Comparison of ENCODE assay signal across 25 cellular contexts in the genomic region with DNA sequence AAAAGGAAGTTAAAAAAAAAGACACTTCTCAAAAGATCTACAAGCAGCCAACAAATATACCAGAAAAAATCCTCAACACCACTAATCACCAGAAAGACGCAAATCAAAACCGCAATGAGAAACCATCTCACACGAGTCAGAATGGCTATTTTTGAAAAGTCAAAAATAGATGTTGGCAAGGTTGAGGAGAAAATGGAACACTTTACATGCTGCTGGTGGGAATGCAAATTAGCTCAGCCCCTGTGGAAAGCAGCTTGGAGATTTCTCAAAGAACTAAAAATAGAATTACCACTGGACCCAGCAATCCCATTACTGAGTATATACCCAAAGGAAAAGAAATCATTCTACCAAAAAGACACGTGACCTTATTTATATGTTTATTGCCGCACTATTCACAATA.
"Had no signal": no experiment of that assay in that cellular context is flagged by ENCODE, and none has a peak within 500 bp of the region (broad histone marks: within the 10 kb centered on the region; RNA-seq: fewer than 3 reads in every experiment).

No MANE protein-coding gene starts in this region.

- H3K27ac ChIP-seq: adrenal gland, breast epithelium, Peyer's patch had no signal

- H3K27me3 ChIP-seq: adrenal gland, breast epithelium, Peyer's patch had no signal

- H3K4me3 Mint-ChIP-seq: activated CD8-positive, alpha-beta T cell treated with anti-CD3 and anti-CD28 coated beads, Interleukin-2, amount 10 ng/mL, durations not matched to agents 7 days and 5 days; activated naive CD8-positive, alpha-beta T cell treated with anti-CD3 and anti-CD28 coated beads, Interleukin-2, amount 10 ng/mL, durations not matched to agents 7 days and 5 days; T-helper 17 cell; WTC11 had no signal

- H3K36me3 Mint-ChIP-seq: activated naive CD8-positive, alpha-beta T cell treated with anti-CD3 and anti-CD28 coated beads, Interleukin-2, amount 10 ng/mL, durations not matched to agents 7 days and 5 days had no signal

- H3K4me1 ChIP-seq: adrenal gland, breast epithelium, Peyer's patch had no signal

- ATAC-seq: activated CD8-positive, alpha-beta T cell treated with anti-CD3 and anti-CD28 coated beads, Interleukin-2, amount 10 ng/mL, durations not matched to agents 7 days and 5 days; T-helper 17 cell; WTC11 had no signal

- DNase-seq: activated CD4-positive, alpha-beta T cell treated with anti-CD3 and anti-CD28 coated beads for 48 hours; activated CD4-positive, alpha-beta T cell treated with anti-CD3 and anti-CD28 coated beads, Interleukin-2, amount 50 U/mL, for 4 hours; activated CD4-positive, CD25-positive, alpha-beta regulatory T cell treated with anti-CD3 and anti-CD28 coated beads, Interleukin-2, amount 50 U/mL, for 72 hours; activated CD8-positive, alpha-beta memory T cell treated with anti-CD3 and anti-CD28 coated beads, Interleukin-2, amount 50 U/mL, for 48 hours; activated CD8-positive, alpha-beta T cell treated with anti-CD3 and anti-CD28 coated beads, Interleukin-2, amount 10 ng/mL, durations not matched to agents 7 days and 5 days; activated naive CD4-positive, alpha-beta T cell treated with anti-CD3 and anti-CD28 coated beads, Interleukin-2, amount 50 U/mL, for 16 hours; activated naive CD8-positive, alpha-beta T cell treated with anti-CD3 and anti-CD28 coated beads, Interleukin-2, amount 10 ng/mL, durations not matched to agents 7 days and 5 days; activated T-cell treated with anti-CD3 and anti-CD28 coated beads, Interleukin-2, amount 50 U/mL, for 1 hour; adrenal gland; anterior cingulate cortex; IMR-90; Kasumi-1; KBM-7; NCI-H1092; NCI-H1417; NCI-H1930; NCI-H345; NCI-H510A; NCI-H526 treated with DMSO at 0.1 percent for 48 hours; Peyer's patch; SIG-M5; T-helper 17 cell; T-helper 9 cell had no signal

- H3K27ac Mint-ChIP-seq: activated CD8-positive, alpha-beta T cell treated with anti-CD3 and anti-CD28 coated beads, Interleukin-2, amount 10 ng/mL, durations not matched to agents 7 days and 5 days; activated naive CD8-positive, alpha-beta T cell treated with anti-CD3 and anti-CD28 coated beads, Interleukin-2, amount 10 ng/mL, durations not matched to agents 7 days and 5 days; T-helper 17 cell; WTC11 had no signal

- H3K4me1 Mint-ChIP-seq: activated naive CD8-positive, alpha-beta T cell treated with anti-CD3 and anti-CD28 coated beads, Interleukin-2, amount 10 ng/mL, durations not matched to agents 7 days and 5 days; T-helper 17 cell had no signal

- H3K9me3 ChIP-seq: adrenal gland, Peyer's patch had no signal

- H3K36me3 ChIP-seq: adrenal gland, breast epithelium, Peyer's patch had no signal

- H3K4me3 ChIP-seq: adrenal gland, breast epithelium, Peyer's patch had no signal

- H3K27me3 Mint-ChIP-seq: activated naive CD8-positive, alpha-beta T cell treated with anti-CD3 and anti-CD28 coated beads, Interleukin-2, amount 10 ng/mL, durations not matched to agents 7 days and 5 days; T-helper 17 cell had no signal
